17 cellular contexts compared by ENCODE assay signal in the genomic region with DNA sequence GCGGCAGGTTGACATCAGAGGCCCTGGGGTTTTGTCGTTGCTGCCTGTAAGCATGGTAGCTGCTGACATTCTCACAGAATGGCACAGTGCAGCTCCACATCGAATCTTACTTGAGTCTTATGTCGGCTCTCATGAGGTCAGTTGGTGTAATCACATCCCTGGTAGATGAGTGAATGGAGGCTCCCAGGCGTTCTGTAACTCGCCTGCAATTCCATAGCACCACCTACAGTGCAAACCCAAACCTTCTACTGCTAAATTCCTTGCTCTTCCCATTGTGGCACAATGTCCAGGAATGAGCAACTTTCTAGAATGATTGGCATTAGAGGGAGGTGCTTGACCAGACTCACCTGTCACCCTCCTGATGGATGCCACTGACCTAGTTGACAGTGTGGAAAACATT.
DNase-seq lines count a peak whose midpoint lies in the region; ATAC-seq, FAIRE-seq and TF ChIP-seq lines count a peak whose summit lies in the region.
"Had no signal": no experiment of that assay in that cellular context is flagged by ENCODE, and none has a peak within 500 bp of the region (broad histone marks: within the 10 kb centered on the region; RNA-seq: fewer than 3 reads in every experiment).

No MANE protein-coding gene starts in this region.

- no peak overlapping the region for H3K4me2 ChIP-seq in HCT116 (ENCODE audit: low read length)
- H3K4me2 ChIP-seq in astrocyte (ENCODE audit: low read length), result no peak overlapping the region

- no peak overlapping the region for H3K4me3 Mint-ChIP-seq in astrocyte (ENCODE audit: unreplicated experiment)
- H3K4me3 Mint-ChIP-seq: CD4-positive, alpha-beta memory T cell; memory B cell had no signal

- peak; percentile 54 for FAIRE-seq in astrocyte (lab: Jason Lieb, UNC)
- FAIRE-seq: GM19239, TTC549 had no signal

- H3K27me3 Mint-ChIP-seq in astrocyte (ENCODE audit: low read depth, unreplicated experiment), result no peaks in the 10 kb centered on the region
- H3K27me3 Mint-ChIP-seq: CD4-positive, alpha-beta memory T cell had no signal

- H3K36me3 ChIP-seq in HCT116 (ENCODE audit: control insufficient read depth in 1 of 2, insufficient read depth in 2 of 2, low read length in 2 of 2) (no peaks in the 10 kb centered on the region), astrocyte (ENCODE audit: insufficient read depth, low read length) (no peaks in the 10 kb centered on the region), gastrocnemius medialis (no peaks in the 10 kb centered on the region)
- H3K36me3 ChIP-seq: ascending aorta, Peyer's patch had no signal

- intact Hi-C loops in HCT116 (cut with micrococcal nuclease) (loop anchor here (5.0 kb wide), 2 partner anchors 84 to 294 kb away; no protein-coding TSS in a partner anchor), gastrocnemius medialis (cut with DNase I; ENCODE audit: low total_unique reads) (loop anchor here (10.0 kb wide), 1 partner anchor 256 kb away; no protein-coding TSS in a partner anchor)

- H3K36me3 Mint-ChIP-seq in astrocyte (ENCODE audit: low read depth, unreplicated experiment), result peaks cover 6% of the 10 kb centered on the region
- H3K36me3 Mint-ChIP-seq: CD4-positive, alpha-beta memory T cell; memory B cell had no signal

- in situ Hi-C loops in gastrocnemius medialis (cut with MboI; ENCODE audit: low sequenced_read_pairs in 4 of 4), result no loop called here

- RAD21 ChIA-PET in HCT116 (lab: Charles Lee; ENCODE audit: low non-redundant PET in 1 of 2, low total read pairs in 2 of 2, uncharacterized antibody in 2 of 2, unreplicated experiment in 2 of 2), result no interaction called here

- no TSS peak for BruUV-seq in HCT116 (replicated peaks; lab: Mats Ljungman, UMichigan)

- H3K9me2 ChIP-seq in HCT116 (ENCODE audit: insufficient read depth), result no peaks in the 10 kb centered on the region

- H3K4me3 ChIP-seq in AG09309 (ENCODE audit: control insufficient read depth, low read depth, low read length) (no peak overlapping the region), HCT116 (replicated peaks in 1 of 2; ENCODE audit: low read depth in 1 of 2, low read length in 2 of 2) (no peak overlapping the region), astrocyte (ENCODE audit: insufficient read depth, low read depth, low read length) (no peak overlapping the region), gastrocnemius medialis (no peak overlapping the region)
- H3K4me3 ChIP-seq: ascending aorta, Peyer's patch, psoas muscle, testis had no signal

- H2AFZ ChIP-seq in HCT116 (ENCODE audit: low read depth, low read length, poor library complexity, severe bottlenecking) (no peak overlapping the region), astrocyte (ENCODE audit: low read depth, low read length) (no peak overlapping the region)

- H3K9ac ChIP-seq in HCT116 (ENCODE audit: low read length) (no peak overlapping the region), astrocyte (ENCODE audit: low read length) (no peak overlapping the region)

- H3K27ac Mint-ChIP-seq in astrocyte (ENCODE audit: unreplicated experiment), result peak overlapping the region; percentile 27
- H3K27ac Mint-ChIP-seq: CD4-positive, alpha-beta memory T cell; memory B cell had no signal

- no peaks in the 10 kb centered on the region for H3K27me3 ChIP-seq in HCT116 (ENCODE audit: insufficient read depth, low read length)
- H3K27me3 ChIP-seq in astrocyte (ENCODE audit: insufficient read depth, low read length), result no peaks in the 10 kb centered on the region
- no peaks in the 10 kb centered on the region for H3K27me3 ChIP-seq in gastrocnemius medialis
- H3K27me3 ChIP-seq: ascending aorta, Peyer's patch, testis had no signal

- POLR2A ChIA-PET in HCT116 (lab: Charles Lee), result no interaction called here

- H4K20me1 ChIP-seq in HCT116 (ENCODE audit: insufficient read depth) (no peaks in the 10 kb centered on the region), astrocyte (ENCODE audit: insufficient read depth, low read length) (no peaks in the 10 kb centered on the region)

- H3K9me3 ChIP-seq in HCT116 (ENCODE audit: control insufficient read depth in 1 of 2, insufficient read depth in 1 of 2, low read depth in 1 of 2, low read length in 2 of 2), result no peaks in the 10 kb centered on the region
- H3K9me3 ChIP-seq in astrocyte (ENCODE audit: insufficient read depth, low read depth, low read length), result no peaks in the 10 kb centered on the region
- H3K9me3 ChIP-seq in gastrocnemius medialis, result no peaks in the 10 kb centered on the region
- H3K9me3 ChIP-seq: ascending aorta, Peyer's patch, psoas muscle, testis had no signal

- H3K79me2 ChIP-seq in HCT116 (ENCODE audit: insufficient read depth, low read length) (no peaks in the 10 kb centered on the region), astrocyte (ENCODE audit: insufficient read depth, low read length) (no peaks in the 10 kb centered on the region)

- DNase-seq in AG09309 (ENCODE audit: low read depth) (no peak), HCT116 (ENCODE audit: low read depth, low spot score) (no peak), astrocyte (ENCODE audit: low read depth) (no peak), iPS-NIHi7 (ENCODE audit: extremely low spot score) (peak; percentile 71), activated gamma-delta T cell treated with Interleukin-2 at 50 U/mL for 16 hours (no peak), DMS153 treated with DMSO at 0.1 percent for 48 hours (lab: John Stamatoyannopoulos, UW; ENCODE audit: unreplicated experiment) (no peak), NCI-H146 treated with DMSO at 0.1 percent for 48 hours (lab: John Stamatoyannopoulos, UW; ENCODE audit: unreplicated experiment) (no peak), gastrocnemius medialis (no peak)
- DNase-seq: CD4-positive, alpha-beta memory T cell; NCI-H1417; Peyer's patch; psoas muscle; testis had no signal

- no peak for ATAC-seq in HCT116
- ATAC-seq in gastrocnemius medialis, result no peak
- ATAC-seq: psoas muscle had no signal

- peaks cover 0 to 14% of the 10 kb centered on the region in 2 experiments; a peak in 2 of 4 replicates for H3K4me1 ChIP-seq in HCT116 (ENCODE audit: control insufficient read depth in 1 of 2, insufficient read depth in 2 of 2, low read length in 2 of 2)
- peaks cover 31% of the 10 kb centered on the region for H3K4me1 ChIP-seq in astrocyte (ENCODE audit: insufficient read depth, low read length)
- no peaks in the 10 kb centered on the region for H3K4me1 ChIP-seq in gastrocnemius medialis
- H3K4me1 ChIP-seq: ascending aorta, Peyer's patch, psoas muscle, testis had no signal

- TF ChIP-seq RAD21 in HCT116 (IDR thresholded peaks at IDR 0.05; ENCODE audit: low read depth), result peak; percentile 42

- CTCF ChIA-PET in HCT116 (lab: Charles Lee), result no interaction called here

- TF ChIP-seq CTCF in AG09309 (IDR thresholded peaks at IDR 0.05; ENCODE audit: control insufficient read depth, insufficient read depth, low read depth, low read length, missing control alignments), result peak; percentile 30
- TF ChIP-seq CTCF in HCT116 (IDR thresholded peaks at IDR 0.05 in 2 of 3, conservative IDR thresholded peaks at IDR 0.05 in 1 of 3; ENCODE audit: borderline replicate concordance in 1 of 3, insufficient read depth in 1 of 3, low read depth in 2 of 3, low read length in 2 of 3), result peak; percentile 6 to 32 (median 27); a peak in 3 of 6 replicates
- peak; percentile 37 for TF ChIP-seq CTCF in astrocyte (IDR thresholded peaks at IDR 0.05; ENCODE audit: insufficient read depth, low read depth, low read length)
- TF ChIP-seq CTCF in gastrocnemius medialis (IDR thresholded peaks at IDR 0.05 in 4 of 5, conservative IDR thresholded peaks at IDR 0.05 in 1 of 5), result no peak

- peaks cover 5% of the 10 kb centered on the region for H3K9me3 Mint-ChIP-seq in astrocyte (ENCODE audit: unreplicated experiment)

- TF ChIP-seq POLR2A in HCT116 (IDR thresholded peaks at IDR 0.05; ENCODE audit: borderline replicate concordance, extremely low read depth, insufficient read depth, insufficient read length) (no peak), gastrocnemius medialis (IDR thresholded peaks at IDR 0.05) (no peak)

- H3K27ac ChIP-seq in HCT116 (ENCODE audit: low read depth, low read length), result no peak overlapping the region
- no peak overlapping the region for H3K27ac ChIP-seq in astrocyte (ENCODE audit: low read depth, low read length)
- no peak overlapping the region for H3K27ac ChIP-seq in gastrocnemius medialis
- H3K27ac ChIP-seq: ascending aorta, Peyer's patch, psoas muscle, testis had no signal

- peaks cover 20% of the 10 kb centered on the region for H3K4me1 Mint-ChIP-seq in astrocyte (ENCODE audit: low read depth, unreplicated experiment)
- H3K4me1 Mint-ChIP-seq: CD4-positive, alpha-beta memory T cell; memory B cell had no signal

TF ChIP-seq in HCT116, 20 proteins besides CTCF, POLR2A, EP300 and RAD21 (continues in another document):
- TF ChIP-seq TCF7L2 (IDR thresholded peaks at IDR 0.05; ENCODE audit: borderline replicate concordance, extremely low read depth, insufficient read depth, insufficient read length) (no peak), CEBPB (IDR thresholded peaks at IDR 0.05; ENCODE audit: low read depth) (no peak), ZFX (IDR thresholded peaks at IDR 0.05) (no peak), YY1 (IDR thresholded peaks at IDR 0.05; ENCODE audit: extremely low read depth, insufficient replicate concordance, low read depth, low read length) (no peak)
- TF ChIP-seq, protein P1, sequence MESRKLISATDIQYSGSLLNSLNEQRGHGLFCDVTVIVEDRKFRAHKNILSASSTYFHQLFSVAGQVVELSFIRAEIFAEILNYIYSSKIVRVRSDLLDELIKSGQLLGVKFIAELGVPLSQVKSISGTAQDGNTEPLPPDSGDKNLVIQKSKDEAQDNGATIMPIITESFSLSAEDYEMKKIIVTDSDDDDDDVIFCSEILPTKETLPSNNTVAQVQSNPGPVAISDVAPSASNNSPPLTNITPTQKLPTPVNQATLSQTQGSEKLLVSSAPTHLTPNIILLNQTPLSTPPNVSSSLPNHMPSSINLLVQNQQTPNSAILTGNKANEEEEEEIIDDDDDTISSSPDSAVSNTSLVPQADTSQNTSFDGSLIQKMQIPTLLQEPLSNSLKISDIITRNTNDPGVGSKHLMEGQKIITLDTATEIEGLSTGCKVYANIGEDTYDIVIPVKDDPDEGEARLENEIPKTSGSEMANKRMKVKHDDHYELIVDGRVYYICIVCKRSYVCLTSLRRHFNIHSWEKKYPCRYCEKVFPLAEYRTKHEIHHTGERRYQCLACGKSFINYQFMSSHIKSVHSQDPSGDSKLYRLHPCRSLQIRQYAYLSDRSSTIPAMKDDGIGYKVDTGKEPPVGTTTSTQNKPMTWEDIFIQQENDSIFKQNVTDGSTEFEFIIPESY (IDR thresholded peaks at IDR 0.05; ENCODE audit: extremely low read depth, insufficient replicate concordance, low read length), result no peak

Comparison
In these comparisons a context has a peak if more than half of its experiments do, and no peak if none do; other contexts are left out.
1. CTCF ChIP-seq: peak in AG09309 (single experiment), HCT116 (3 of 3) and astrocyte (single experiment); none in gastrocnemius medialis (0 of 5).